ENCODE assay signal across 19 cellular contexts in genomic region chr5:154303133-154303532, GRCh38.
DNase-seq lines count a peak whose midpoint lies in the region; ATAC-seq, FAIRE-seq and TF ChIP-seq lines count a peak whose summit lies in the region.
"Had no signal": no experiment of that assay in that cellular context is flagged by ENCODE, and none has a peak within 500 bp of the region (broad histone marks: within the 10 kb centered on the region; RNA-seq: fewer than 3 reads in every experiment).

No MANE protein-coding gene starts in this region.

- intact Hi-C loops in mucosa of descending colon (cut with DNase I, micrococcal nuclease), result no loop called here

- DNase-seq in islet precursor cell, result peak; percentile 3
- DNase-seq in mucosa of descending colon, result peak in 1 of 3 donors; percentile 30
- DNase-seq in small intestine, result peak; percentile 82
- no peak for DNase-seq in activated CD4-positive, alpha-beta T cell treated with anti-CD3 and anti-CD28 coated beads for 4 hours
- DNase-seq in DMS 273 treated with DMSO at 0.1 percent for 48 hours (lab: John Stamatoyannopoulos, UW), result no peak
- DNase-seq: Caco-2; CD4-positive, CD25-positive, alpha-beta regulatory T cell; CD8-positive, alpha-beta T cell; DMS79; EL; GDM1; H9 had no signal

- H3K27ac ChIP-seq in small intestine (ENCODE audit: low read depth in 1 of 2, low read length in 1 of 2), result peak overlapping the region in 1 of 2 donors; percentile 20
- H3K27ac ChIP-seq: BLaER1, C4-2B had no signal

- FAIRE-seq in small intestine (lab: Jason Lieb, UNC), result no peak
- FAIRE-seq: GM12878, GM19239 had no signal

- H3K4me1 ChIP-seq in mucosa of descending colon (ENCODE audit: low read depth) (peaks cover 2% of the 10 kb centered on the region), small intestine (ENCODE audit: control insufficient read depth in 2 of 2, insufficient read depth in 1 of 2, low read depth in 1 of 2, low read length in 1 of 2) (no peaks in the 10 kb centered on the region)
- H3K4me1 ChIP-seq: BLaER1, Caco-2 had no signal

- WGBS in small intestine, 3 donors, result 33 to 79% (median 67%) methylated on average over 1 of the region's 1 CpG

- H3K4me3 ChIP-seq in mucosa of descending colon (no peak overlapping the region), small intestine (ENCODE audit: low read depth in 1 of 2, low read length in 2 of 2) (no peak overlapping the region)
- H3K4me3 ChIP-seq: BLaER1, GM12878, GM23338 had no signal

- ATAC-seq in mucosa of descending colon (peak; percentile 75), HG03135 (IDR thresholded peaks at IDR 0.05; ENCODE audit: unreplicated experiment) (no peak)
- ATAC-seq: CD8-positive, alpha-beta T cell; GM12878; GM23338; HCT116 had no signal

- H3K27me3 ChIP-seq in small intestine (ENCODE audit: control insufficient read depth in 2 of 2, insufficient read depth in 2 of 2, low read length in 2 of 2), result no peaks in the 10 kb centered on the region
- H3K27me3 ChIP-seq: BLaER1 had no signal

- H3K9me3 ChIP-seq in mucosa of descending colon, result no peaks in the 10 kb centered on the region
- H3K9me3 ChIP-seq in small intestine (ENCODE audit: control insufficient read depth, low read depth), result no peaks in the 10 kb centered on the region
- H3K9me3 ChIP-seq: Caco-2 had no signal

- no peak for TF ChIP-seq CTCF in mucosa of descending colon (IDR thresholded peaks at IDR 0.05)

- H3K36me3 ChIP-seq in mucosa of descending colon (ENCODE audit: low read depth) (no peaks in the 10 kb centered on the region), small intestine (ENCODE audit: control insufficient read depth in 2 of 2, insufficient read depth in 2 of 2, low read length in 2 of 2) (peaks cover 0 to 4% of the 10 kb centered on the region in 2 donors)

Comparison
In these comparisons a context has a peak if more than half of its experiments do, and no peak if none do; other contexts are left out.
1. DNase-seq: peak in islet precursor cell (single experiment) and small intestine (single experiment); none in activated CD4-positive, alpha-beta T cell treated with anti-CD3 and anti-CD28 coated beads for 4 hours (0 of 2) and DMS 273 treated with DMSO at 0.1 percent for 48 hours (single experiment).